In genomic region chr17:82374626-82375331, GRCh38 we compare ENCODE assay signal across 18 cellular contexts. TPM values are rescaled to one million over a fixed set of nuclear protein-coding genes. Genes with fewer than 3 reads are reported as not detected.
DNase-seq lines count a peak whose midpoint lies in the region; ATAC-seq, FAIRE-seq and TF ChIP-seq lines count a peak whose summit lies in the region.
"Had no signal": no experiment of that assay in that cellular context is flagged by ENCODE, and none has a peak within 500 bp of the region (broad histone marks: within the 10 kb centered on the region; RNA-seq: fewer than 3 reads in every experiment).

No MANE protein-coding gene starts in this region.

- H2BK5ac ChIP-seq in H1 (ENCODE audit: low read depth, low read length) = no peak overlapping the region

- no peak overlapping the region for H3K4me3 Mint-ChIP-seq in GM23338
- H3K4me3 Mint-ChIP-seq in Caco-2 (ENCODE audit: unreplicated experiment) = no peak overlapping the region
- H3K4me3 Mint-ChIP-seq: CD4-positive, alpha-beta memory T cell; IgD-negative memory B cell; T-cell had no signal

- no peak overlapping the region for H2BK120ac ChIP-seq in H1 (replicated peaks; ENCODE audit: low read depth, low read length)

- H3K79me1 ChIP-seq in H1 (ENCODE audit: low read depth, low read length) = no peaks in the 10 kb centered on the region

- peak overlapping the region; percentile 90; the same call in 1 of the 2 replicates for H2BK12ac ChIP-seq in H1 (ENCODE audit: low read depth, low read length)

- no peaks in the 10 kb centered on the region for H3K36me3 ChIP-seq in GM23338 (ENCODE audit: insufficient read depth)
- H3K36me3 ChIP-seq in H1 (ENCODE audit: control insufficient read depth in 2 of 4, insufficient read depth in 4 of 4, low read length in 3 of 4) = no peaks in the 10 kb centered on the region
- no peaks in the 10 kb centered on the region for H3K36me3 ChIP-seq in Caco-2 (ENCODE audit: control insufficient read depth, insufficient read depth, low read length)
- H3K36me3 ChIP-seq: BE2C, SJSA1 had no signal

- ATAC-seq in GM23338 = peak; percentile 73
- ATAC-seq in HG02678 (IDR thresholded peaks at IDR 0.05; ENCODE audit: unreplicated experiment) = no peak
- ATAC-seq: GM12878, T-cell had no signal

- no peaks in the 10 kb centered on the region for H3K9me2 ChIP-seq in GM23338 (ENCODE audit: insufficient read depth)

- H4K5ac ChIP-seq in H1 (ENCODE audit: insufficient read length, low read depth, low read length) = no peak overlapping the region

- DNase-seq in COLO668 (lab: John Stamatoyannopoulos, UW; ENCODE audit: unreplicated experiment) (peak; percentile 75), GM23338 (ENCODE audit: low spot score) (peak; percentile 77), H1 (ENCODE audit: low read depth in 1 of 2, low spot score in 2 of 2) (no peak), Caco-2 (no peak)
- DNase-seq: BE2C; CD4-positive, alpha-beta memory T cell; HCEC 1CT; NCI-H146; NCI-H2081 treated with DMSO at 0.1 percent for 48 hours; T-cell had no signal

- H3K36me3 Mint-ChIP-seq in GM23338 (ENCODE audit: low read depth) (no peaks in the 10 kb centered on the region), Caco-2 (ENCODE audit: insufficient read depth, unreplicated experiment) (no peaks in the 10 kb centered on the region)
- H3K36me3 Mint-ChIP-seq: CD4-positive, alpha-beta memory T cell; IgD-negative memory B cell; T-cell had no signal

- H3K23me2 ChIP-seq in H1 (ENCODE audit: low read depth, low read length) = peaks cover 7% of the 10 kb centered on the region; the same call in 1 of the 2 replicates

- no peak overlapping the region for H3K56ac ChIP-seq in H1 (replicated peaks; ENCODE audit: insufficient read length, low read depth, low read length)

- H3K18ac ChIP-seq in H1 (ENCODE audit: extremely low read depth, low read length) = no peak overlapping the region

- H3K4me1 Mint-ChIP-seq in GM23338 (no peaks in the 10 kb centered on the region; the same call in 2 of the 3 replicates), Caco-2 (ENCODE audit: low read depth, unreplicated experiment) (no peaks in the 10 kb centered on the region)

- BruUV-seq in Caco-2 (replicated peaks; lab: Mats Ljungman, UMichigan) = no TSS peak

- no peak overlapping the region for H3K9ac ChIP-seq in H1 (replicated peaks in 1 of 4; ENCODE audit: extremely low read depth in 1 of 4, low read depth in 3 of 4, low read length in 3 of 4)

- TF ChIP-seq EP300 in H1 (IDR thresholded peaks at IDR 0.05; ENCODE audit: borderline replicate concordance in 1 of 2, low read depth in 2 of 2, low read length in 2 of 2) = no peak

- H2AFZ ChIP-seq in GM23338 = peak overlapping the region; percentile 66; the same call in 1 of the 2 replicates
- no peak overlapping the region for H2AFZ ChIP-seq in H1 (ENCODE audit: low read length)

- H3F3A ChIP-seq in GM23338 (replicated peaks; ENCODE audit: low read depth) = no peaks in the 10 kb centered on the region

- no peak for TF ChIP-seq RAD21 in H1 (IDR thresholded peaks at IDR 0.05 in 1 of 2, conservative IDR thresholded peaks at IDR 0.05 in 1 of 2; ENCODE audit: low read depth in 2 of 2, low read length in 2 of 2)

- H3K23ac ChIP-seq in H1 (ENCODE audit: insufficient read length) = no peak overlapping the region

- no peak overlapping the region for H3K4ac ChIP-seq in H1 (replicated peaks; ENCODE audit: insufficient read length, low read depth, low read length)

- no peak overlapping the region for H2AK5ac ChIP-seq in H1 (ENCODE audit: low read depth, low read length)

- peak overlapping the region; percentile 51; the same call in 1 of the 2 replicates for H4K8ac ChIP-seq in H1 (ENCODE audit: extremely low read depth, insufficient read depth, low read length)

- CTCF ChIA-PET in H1 (lab: Charles Lee; ENCODE audit: partially characterized antibody) = interaction anchor here (1.3 to 2.5 kb wide), 2 partner anchors 10 to 50 kb away, joined by 3 to 6 read pairs; no protein-coding TSS in a partner anchor
- CTCF ChIA-PET in Caco-2 (lab: Charles Lee) = no interaction called here

- H3K27me3 Mint-ChIP-seq in GM23338 (ENCODE audit: insufficient read depth, low read depth, poor library complexity) = peaks cover 43% of the 10 kb centered on the region
- H3K27me3 Mint-ChIP-seq in Caco-2 (ENCODE audit: insufficient read depth, unreplicated experiment) = no peaks in the 10 kb centered on the region

- no peaks in the 10 kb centered on the region; the same call in 1 of the 2 replicates for H3K4me1 ChIP-seq in GM23338 (ENCODE audit: insufficient read depth)
- H3K4me1 ChIP-seq in H1 (replicated peaks in 1 of 4; ENCODE audit: control insufficient read depth in 3 of 4, insufficient read depth in 4 of 4, low read length in 3 of 4) = peaks cover 0 to 6% (median 0%) of the 10 kb centered on the region in 4 experiments; a peak in 2 of 7 replicates
- H3K4me1 ChIP-seq in Caco-2 = peaks cover 4% of the 10 kb centered on the region; the same call in 1 of the 2 replicates
- H3K4me1 ChIP-seq: BE2C had no signal

- H2BK15ac ChIP-seq in H1 (ENCODE audit: low read length) = 0 out of 2 replicates have a peak overlapping the region, but pooled peaks have one; percentile 46

- TF ChIP-seq POLR2A in H1 (IDR thresholded peaks at IDR 0.05; ENCODE audit: control extremely low read depth in 1 of 2, low read depth in 2 of 2, low read length in 2 of 2) = no peak

- H4K20me1 ChIP-seq in GM23338 (replicated peaks; ENCODE audit: insufficient read depth) = no peaks in the 10 kb centered on the region
- peaks cover 0 to 4% of the 10 kb centered on the region in 2 experiments for H4K20me1 ChIP-seq in H1 (replicated peaks in 1 of 2; ENCODE audit: control insufficient read depth in 1 of 2, insufficient read depth in 2 of 2, low read length in 2 of 2)

- FAIRE-seq in H1 (lab: Jason Lieb, UNC) = no peak
- FAIRE-seq: GM12878 had no signal

- H3K4me2 ChIP-seq in GM23338 = peak overlapping the region; percentile 32; the same call in 1 of the 2 replicates
- peak overlapping the region in 1 of 2 experiments; percentile 56; a peak in 2 of 4 replicates for H3K4me2 ChIP-seq in H1 (ENCODE audit: insufficient read depth in 1 of 2, low read depth in 2 of 2, low read length in 2 of 2)

- intact Hi-C loops in Caco-2 (cut with micrococcal nuclease; ENCODE audit: unreplicated experiment) = no loop called here

- no peak for TF ChIP-seq CTCF in GM23338 (conservative IDR thresholded peaks at IDR 0.05; ENCODE audit: low read depth in 2 of 2)
- TF ChIP-seq CTCF in H1 (IDR thresholded peaks at IDR 0.05; ENCODE audit: control extremely low read depth in 1 of 3, insufficient read depth in 1 of 3, low read depth in 1 of 3, low read length in 3 of 3) = no peak
- TF ChIP-seq CTCF in Caco-2 (IDR thresholded peaks at IDR 0.05; ENCODE audit: insufficient read depth in 1 of 2, low read depth in 1 of 2, low read length in 1 of 2, severe bottlenecking in 1 of 2, unreplicated experiment in 1 of 2) = no peak

- no peak overlapping the region for H2BK20ac ChIP-seq in H1 (ENCODE audit: low read length)

- H3K9me3 Mint-ChIP-seq in GM23338 (peaks cover 2% of the 10 kb centered on the region; the same call in 1 of the 3 replicates), Caco-2 (ENCODE audit: unreplicated experiment) (no peaks in the 10 kb centered on the region)
- H3K9me3 Mint-ChIP-seq: CD4-positive, alpha-beta memory T cell; IgD-negative memory B cell; T-cell had no signal

- H3K14ac ChIP-seq in H1 (ENCODE audit: insufficient read length) = no peak overlapping the region

- H3K4me3 ChIP-seq in GM23338 (no peak overlapping the region), H1 (ENCODE audit: extremely low read depth in 1 of 4, insufficient read depth in 2 of 4, low read depth in 3 of 4, low read length in 4 of 4) (peak overlapping the region in 1 of 4 experiments; percentile 30; a peak in 2 of 8 replicates), Caco-2 (ENCODE audit: low read depth, low read length) (no peak overlapping the region)
- H3K4me3 ChIP-seq: GM12878, SJSA1 had no signal

- H3K27ac Mint-ChIP-seq in GM23338 (no peak overlapping the region), Caco-2 (ENCODE audit: unreplicated experiment) (no peak overlapping the region)
- H3K27ac Mint-ChIP-seq: CD4-positive, alpha-beta memory T cell; IgD-negative memory B cell; T-cell had no signal

- no peaks in the 10 kb centered on the region; a peak in 1 of 4 replicates for H3K9me3 ChIP-seq in H1 (ENCODE audit: insufficient read depth in 2 of 2, low read depth in 1 of 2, low read length in 1 of 2)
- no peaks in the 10 kb centered on the region for H3K9me3 ChIP-seq in Caco-2
- H3K9me3 ChIP-seq: BE2C, SJSA1 had no signal

- H4K91ac ChIP-seq in H1 (replicated peaks; ENCODE audit: insufficient read length, low read length) = no peak overlapping the region

- H3K79me2 ChIP-seq in GM23338 (replicated peaks; ENCODE audit: insufficient read depth) (no peaks in the 10 kb centered on the region), H1 (ENCODE audit: control insufficient read depth in 1 of 2, insufficient read depth in 2 of 2, low read length in 2 of 2) (no peaks in the 10 kb centered on the region)

- H3K27ac ChIP-seq in GM23338 (ENCODE audit: low read depth) (no peak overlapping the region), H1 (ENCODE audit: low read depth, low read length) (no peak overlapping the region)
- H3K27ac ChIP-seq: SJSA1 had no signal

- WGBS in H1 (ENCODE audit: extremely low coverage in 1 of 2, insufficient coverage in 1 of 2, insufficient read length in 1 of 2, insufficient replicate concordance in 2 of 2, low coverage in 1 of 2, low lambda C conversion rate in 2 of 2, missing lambda C conversion rate in 1 of 2), 2 experiments = 54% methylated on average over 66 of the region's 79 CpGs; no CpG with 5 or more reads in 1 of the 2 experiments

- H3K27me3 ChIP-seq in GM23338 (ENCODE audit: insufficient read depth) (peaks cover 55% of the 10 kb centered on the region), H1 (replicated peaks in 1 of 4; ENCODE audit: control insufficient read depth in 3 of 4, extremely low read depth in 1 of 4, insufficient read depth in 3 of 4, low read length in 3 of 4) (peaks cover 29 to 61% (median 50%) of the 10 kb centered on the region in 4 experiments), Caco-2 (replicated peaks; ENCODE audit: control insufficient read depth, insufficient read depth, low read length) (no peaks in the 10 kb centered on the region)

- POLR2A ChIA-PET in H1 (lab: Charles Lee; ENCODE audit: partially characterized antibody) = interaction anchor here (3.2 kb wide), 1 partner anchor 9 kb away, joined by 14 read pairs; no protein-coding TSS in a partner anchor
- POLR2A ChIA-PET in Caco-2 (lab: Charles Lee) = no interaction called here

RNA-seq across cellular contexts. Expression of gene UTS2R, which starts 3.2 kb away (rescaled TPM):
- total RNA-seq in GM23338 (2014; rRNA removed; shearing (Covaris generic)) = 0.49 and 0.82 TPM in 2 replicates
- polyA plus RNA-seq in GM23338 (2016; fragmentation: Nextera tagmentation; extraction: Ambion mirVana) = not detected in 2 replicates
- 0.63 TPM in 1 of 2 replicates, not detected in the other for total RNA-seq in H1 (2021; fragmentation: NEBNext Ultra II Directional; extraction: Animal tissue kit (Norgen Biotek cat#: 25700))
- polyA plus RNA-seq in H1 (2011; rRNA removed) = 0.27 and 0.49 TPM in 2 replicates
- polyA plus RNA-seq in H1 (2011; cell fraction: cytosol; rRNA removed) = 0.16 TPM
- polyA plus RNA-seq in H1 (2011; cell fraction: nucleus; rRNA removed) = 0.73 TPM
- polyA plus RNA-seq in H1 (2012, experiment 1 of 2) = 0.17 to 0.27 TPM (median 0.20 TPM) in 3 of 4 replicates, not detected in the other
- polyA plus RNA-seq in H1 (2012, experiment 2 of 2) = not detected
- 0.47 TPM for polyA plus RNA-seq in H1 (2013, experiment 1 of 2)
- 0.33 TPM for polyA plus RNA-seq in H1 (2013, experiment 2 of 2)
- not detected in 2 replicates for polyA minus RNA-seq in H1 (2011; rRNA and poly(A)+ RNA removed)
- polyA minus RNA-seq in H1 (2011; cell fraction: cytosol; rRNA and poly(A)+ RNA removed) = not detected
- polyA minus RNA-seq in H1 (2011; cell fraction: nucleus; rRNA and poly(A)+ RNA removed) = not detected
- total RNA-seq in Caco-2 (2022) = 0.66 and 1.3 TPM in 2 replicates
- total RNA-seq: CD4-positive, alpha-beta memory T cell; HT-29; RPMI7951; T-cell had no signal
- polyA plus RNA-seq: AG04450; CD4-positive, alpha-beta memory T cell; IgD-negative memory B cell had no signal

RNA-seq across cellular contexts. Expression of gene TEX19, which starts 15.7 kb away (rescaled TPM):
- 0.66 and 1.1 TPM in 2 replicates for total RNA-seq in GM23338 (2014; rRNA removed; shearing (Covaris generic))
- polyA plus RNA-seq in GM23338 (2016; fragmentation: Nextera tagmentation; extraction: Ambion mirVana) = 0.10 and 0.23 TPM in 2 replicates
- 0.38 and 0.54 TPM in 2 replicates for total RNA-seq in H1 (2021; fragmentation: NEBNext Ultra II Directional; extraction: Animal tissue kit (Norgen Biotek cat#: 25700))
- 0.46 and 0.80 TPM in 2 replicates for polyA plus RNA-seq in H1 (2011; rRNA removed)
- polyA plus RNA-seq in H1 (2011; cell fraction: cytosol; rRNA removed) = 0.85 TPM
- polyA plus RNA-seq in H1 (2011; cell fraction: nucleus; rRNA removed) = 0.83 TPM
- polyA plus RNA-seq in H1 (2012, experiment 1 of 2) = 0.40 to 1.3 TPM (median 0.64 TPM) in 4 replicates
- polyA plus RNA-seq in H1 (2012, experiment 2 of 2) = 0.38 TPM
- 0.28 TPM for polyA plus RNA-seq in H1 (2013, experiment 1 of 2)
- 0.35 TPM for polyA plus RNA-seq in H1 (2013, experiment 2 of 2)
- polyA minus RNA-seq in H1 (2011; rRNA and poly(A)+ RNA removed) = 1.6 TPM in 2 replicates
- polyA minus RNA-seq in H1 (2011; cell fraction: cytosol; rRNA and poly(A)+ RNA removed) = 0.95 TPM
- 0.60 TPM for polyA minus RNA-seq in H1 (2011; cell fraction: nucleus; rRNA and poly(A)+ RNA removed)
- 3.4 and 4.2 TPM in 2 replicates for total RNA-seq in Caco-2 (2022)
- total RNA-seq: CD4-positive, alpha-beta memory T cell; T-cell had no signal
- polyA plus RNA-seq: CD4-positive, alpha-beta memory T cell had no signal

RNA-seq across cellular contexts. Expression of gene SECTM1, which starts 41.2 kb away (rescaled TPM):
- total RNA-seq in GM23338 (2014; rRNA removed; shearing (Covaris generic)) = 0.16 and 1.3 TPM in 2 replicates
- polyA plus RNA-seq in GM23338 (2016; fragmentation: Nextera tagmentation; extraction: Ambion mirVana) = 0.21 TPM in 1 of 2 replicates, not detected in the other
- total RNA-seq in H1 (2021; fragmentation: NEBNext Ultra II Directional; extraction: Animal tissue kit (Norgen Biotek cat#: 25700)) = 0.20 and 0.57 TPM in 2 replicates
- 0.46 and 0.65 TPM in 2 replicates for polyA plus RNA-seq in H1 (2011; rRNA removed)
- polyA plus RNA-seq in H1 (2011; cell fraction: cytosol; rRNA removed) = 0.69 TPM
- polyA plus RNA-seq in H1 (2011; cell fraction: nucleus; rRNA removed) = 0.36 TPM
- 0.42 to 0.99 TPM (median 0.48 TPM) in 3 of 4 replicates, not detected in the other for polyA plus RNA-seq in H1 (2012, experiment 1 of 2)
- 0.29 TPM for polyA plus RNA-seq in H1 (2012, experiment 2 of 2)
- polyA plus RNA-seq in H1 (2013, experiment 1 of 2) = 0.14 TPM
- polyA plus RNA-seq in H1 (2013, experiment 2 of 2) = 0.20 TPM
- 0.35 and 0.68 TPM in 2 replicates for polyA minus RNA-seq in H1 (2011; rRNA and poly(A)+ RNA removed)
- polyA minus RNA-seq in H1 (2011; cell fraction: cytosol; rRNA and poly(A)+ RNA removed) = not detected
- not detected for polyA minus RNA-seq in H1 (2011; cell fraction: nucleus; rRNA and poly(A)+ RNA removed)
- 0.37 and 0.75 TPM in 2 replicates for total RNA-seq in Caco-2 (2022)
- total RNA-seq: GM12878, OCI-LY7 had no signal

RNA-seq across cellular contexts. Expression of gene HEXD, which starts 43.4 kb away (rescaled TPM):
- 23.1 and 31.1 TPM in 2 replicates for total RNA-seq in GM23338 (2014; rRNA removed; shearing (Covaris generic))
- polyA plus RNA-seq in GM23338 (2016; fragmentation: Nextera tagmentation; extraction: Ambion mirVana) (11.0 and 11.9 TPM in 2 replicates), H1 (2011; rRNA removed) (21.8 and 33.7 TPM in 2 replicates)
- 20.6 and 24.2 TPM in 2 replicates for total RNA-seq in H1 (2021; fragmentation: NEBNext Ultra II Directional; extraction: Animal tissue kit (Norgen Biotek cat#: 25700))
- polyA plus RNA-seq in H1 (2011; cell fraction: cytosol; rRNA removed) = 41.2 TPM
- 187 TPM for polyA plus RNA-seq in H1 (2011; cell fraction: nucleus; rRNA removed)
- polyA plus RNA-seq in H1 (2012, experiment 1 of 2) = 15.9 to 26.9 TPM (median 22.1 TPM) in 4 replicates
- polyA plus RNA-seq in H1 (2012, experiment 2 of 2) = 13.8 TPM
- 16.1 TPM for polyA plus RNA-seq in H1 (2013, experiment 1 of 2)
- 12.2 TPM for polyA plus RNA-seq in H1 (2013, experiment 2 of 2)
- polyA minus RNA-seq in H1 (2011; rRNA and poly(A)+ RNA removed) = 13.2 and 13.6 TPM in 2 replicates
- 12.3 TPM for polyA minus RNA-seq in H1 (2011; cell fraction: cytosol; rRNA and poly(A)+ RNA removed)
- 28.0 TPM for polyA minus RNA-seq in H1 (2011; cell fraction: nucleus; rRNA and poly(A)+ RNA removed)
- 29.5 and 34.2 TPM in 2 replicates for total RNA-seq in Caco-2 (2022)

RNA-seq across cellular contexts. Expression of gene OGFOD3, which starts 43.6 kb away (rescaled TPM):
- 24.6 and 30.8 TPM in 2 replicates for total RNA-seq in GM23338 (2014; rRNA removed; shearing (Covaris generic))
- polyA plus RNA-seq in GM23338 (2016; fragmentation: Nextera tagmentation; extraction: Ambion mirVana) (9.6 and 10.6 TPM in 2 replicates), H1 (2011; rRNA removed) (21.1 and 27.9 TPM in 2 replicates)
- total RNA-seq in H1 (2021; fragmentation: NEBNext Ultra II Directional; extraction: Animal tissue kit (Norgen Biotek cat#: 25700)) = 21.8 and 24.4 TPM in 2 replicates
- polyA plus RNA-seq in H1 (2011; cell fraction: cytosol; rRNA removed) = 20.9 TPM
- polyA plus RNA-seq in H1 (2011; cell fraction: nucleus; rRNA removed) = 27.5 TPM
- 14.6 to 23.4 TPM (median 20.6 TPM) in 4 replicates for polyA plus RNA-seq in H1 (2012, experiment 1 of 2)
- 14.7 TPM for polyA plus RNA-seq in H1 (2012, experiment 2 of 2)
- 13.6 TPM for polyA plus RNA-seq in H1 (2013, experiment 1 of 2)
- polyA plus RNA-seq in H1 (2013, experiment 2 of 2) = 14.7 TPM
- polyA minus RNA-seq in H1 (2011; rRNA and poly(A)+ RNA removed) = 18.7 and 20.0 TPM in 2 replicates
- polyA minus RNA-seq in H1 (2011; cell fraction: cytosol; rRNA and poly(A)+ RNA removed) = 11.6 TPM
- polyA minus RNA-seq in H1 (2011; cell fraction: nucleus; rRNA and poly(A)+ RNA removed) = 14.3 TPM
- 47.2 and 51.2 TPM in 2 replicates for total RNA-seq in Caco-2 (2022)

Comparison
In these comparisons a context has a peak if more than half of its experiments do, and no peak if none do; other contexts are left out.
1. DNase-seq: peak in COLO668 (single experiment) and GM23338 (single experiment); none in H1 (0 of 2) and Caco-2 (0 of 2).